14 cellular contexts compared by ENCODE assay signal in genomic region chr1:903305-903704, GRCh38. TPM values are rescaled to one million over a fixed set of nuclear protein-coding genes. Genes with fewer than 3 reads are reported as not detected.
DNase-seq lines count a peak whose midpoint lies in the region; ATAC-seq and TF ChIP-seq lines count a peak whose summit lies in the region.
"Had no signal": no experiment of that assay in that cellular context is flagged by ENCODE, and none has a peak within 500 bp of the region (broad histone marks: within the 10 kb centered on the region; RNA-seq: fewer than 3 reads in every experiment).

No MANE protein-coding gene starts in this region.

- intact Hi-C loops in activated naive CD4-positive, alpha-beta T cell treated with anti-CD3 and anti-CD28 coated beads for 36 hours (cut with micrococcal nuclease): loop anchor here (5.0 kb wide), 1 partner anchor 36 kb away; no protein-coding TSS in a partner anchor
- intact Hi-C loops in esophagus muscularis mucosa (cut with DNase I): loop anchor here (5.0 kb wide), 1 partner anchor 34 kb away; no protein-coding TSS in a partner anchor

- H3K36me3 ChIP-seq in Loucy (ENCODE audit: insufficient read depth, low read length) (no peaks in the 10 kb centered on the region), esophagus muscularis mucosa (no peaks in the 10 kb centered on the region)

- H3F3A ChIP-seq in Loucy (ENCODE audit: low read depth): no peaks in the 10 kb centered on the region

- WGBS in esophagus muscularis mucosa: 99% methylated on average over 10 of the region's 10 CpGs

- H3K27me3 ChIP-seq in Loucy (ENCODE audit: insufficient read depth, low read length, poor library complexity, severe bottlenecking) (no peaks in the 10 kb centered on the region), esophagus muscularis mucosa (peaks cover 0 to 68% (median 0%) of the 10 kb centered on the region in 4 donors)

- peaks cover 24% of the 10 kb centered on the region for H3K4me1 ChIP-seq in Loucy (ENCODE audit: insufficient read depth, low read length, poor library complexity, severe bottlenecking)
- peaks cover 15 to 38% (median 34%) of the 10 kb centered on the region in 4 donors for H3K4me1 ChIP-seq in esophagus muscularis mucosa

- H3K9me2 ChIP-seq in Loucy (replicated peaks; ENCODE audit: low read depth, low read length): no peaks in the 10 kb centered on the region

- peaks cover 8% of the 10 kb centered on the region for H3K79me2 ChIP-seq in Loucy (ENCODE audit: insufficient read depth, low read length)

- TF ChIP-seq EP300 in esophagus muscularis mucosa (IDR thresholded peaks at IDR 0.05): no peak

- H3K4me3 ChIP-seq in Loucy (ENCODE audit: low read length, poor library complexity, severe bottlenecking) (peak overlapping the region; percentile 53), esophagus muscularis mucosa (no peak overlapping the region)

- DNase-seq in activated naive CD4-positive, alpha-beta T cell treated with anti-CD3 and anti-CD28 coated beads for 36 hours: no peak
- DNase-seq in activated naive CD4-positive, alpha-beta T cell treated with anti-CD3 and anti-CD28 coated beads, Interleukin-2, amount 50 U/mL, for 16 hours: no peak
- peak; percentile 86 for DNase-seq in esophagus muscularis mucosa (ENCODE audit: extremely low spot score)
- DNase-seq in stimulated activated effector memory CD8-positive, alpha-beta T cell treated with anti-CD3 and anti-CD28 coated beads, Interleukin-12 subunit alpha, Interleukin-12 subunit beta, amount 100 ng/mL, for 72 hours (ENCODE audit: low spot score in 2 of 2): no peak
- no peak for DNase-seq in NCI-H1417 (lab: John Stamatoyannopoulos, UW)
- no peak for DNase-seq in NCI-H2029 treated with DMSO at 0.1 percent for 48 hours (lab: John Stamatoyannopoulos, UW)
- DNase-seq: activated gamma-delta T cell treated with Interleukin-2 at 50 U/mL for 16 hours; DMS153; effector CD8-positive, alpha-beta T cell; NCI-H774; stimulated activated CD4-positive, alpha-beta T cell treated with anti-CD3 and anti-CD28 coated beads, Interleukin-4, amount 100 ng/mL, for 24 hours; trophoblast cell had no signal

- H3K9ac ChIP-seq in Loucy (ENCODE audit: low read depth, low read length, poor library complexity, severe bottlenecking): no peak overlapping the region

- H2AFZ ChIP-seq in Loucy (ENCODE audit: low read length): no peak overlapping the region

- no peak overlapping the region for H3K27ac Mint-ChIP-seq in activated naive CD4-positive, alpha-beta T cell treated with anti-CD3 and anti-CD28 coated beads for 36 hours
- H3K27ac Mint-ChIP-seq in stimulated activated effector memory CD8-positive, alpha-beta T cell treated with anti-CD3 and anti-CD28 coated beads, Interleukin-12 subunit alpha, Interleukin-12 subunit beta, amount 100 ng/mL, for 72 hours: no peak overlapping the region

- H3K4me3 Mint-ChIP-seq in activated naive CD4-positive, alpha-beta T cell treated with anti-CD3 and anti-CD28 coated beads for 36 hours: peak overlapping the region; percentile 46
- peak overlapping the region; percentile 62 for H3K4me3 Mint-ChIP-seq in stimulated activated effector memory CD8-positive, alpha-beta T cell treated with anti-CD3 and anti-CD28 coated beads, Interleukin-12 subunit alpha, Interleukin-12 subunit beta, amount 100 ng/mL, for 72 hours

- H3K27me3 Mint-ChIP-seq in activated naive CD4-positive, alpha-beta T cell treated with anti-CD3 and anti-CD28 coated beads for 36 hours (ENCODE audit: low read depth): peaks cover 44% of the 10 kb centered on the region

- peak overlapping the region; percentile 55 for H3K4me2 ChIP-seq in Loucy (ENCODE audit: low read depth, low read length, poor library complexity, severe bottlenecking)

- CTCF ChIA-PET in activated naive CD4-positive, alpha-beta T cell treated with anti-CD3 and anti-CD28 coated beads for 36 hours (lab: Charles Lee): no interaction called here

- H3K27ac ChIP-seq in esophagus muscularis mucosa (replicated peaks in 1 of 4): no peak overlapping the region

- peaks cover 11% of the 10 kb centered on the region for H3K4me1 Mint-ChIP-seq in activated naive CD4-positive, alpha-beta T cell treated with anti-CD3 and anti-CD28 coated beads for 36 hours (ENCODE audit: low read depth)
- peaks cover 6% of the 10 kb centered on the region for H3K4me1 Mint-ChIP-seq in stimulated activated effector memory CD8-positive, alpha-beta T cell treated with anti-CD3 and anti-CD28 coated beads, Interleukin-12 subunit alpha, Interleukin-12 subunit beta, amount 100 ng/mL, for 72 hours

- TF ChIP-seq CTCF in Loucy (conservative IDR thresholded peaks at IDR 0.05; ENCODE audit: low read length) (no peak), esophagus muscularis mucosa (IDR thresholded peaks at IDR 0.05) (no peak)

- H3K36me3 Mint-ChIP-seq in activated naive CD4-positive, alpha-beta T cell treated with anti-CD3 and anti-CD28 coated beads for 36 hours (ENCODE audit: low read depth): no peaks in the 10 kb centered on the region
- no peaks in the 10 kb centered on the region for H3K36me3 Mint-ChIP-seq in stimulated activated effector memory CD8-positive, alpha-beta T cell treated with anti-CD3 and anti-CD28 coated beads, Interleukin-12 subunit alpha, Interleukin-12 subunit beta, amount 100 ng/mL, for 72 hours

- no peak for TF ChIP-seq POLR2A in esophagus muscularis mucosa (IDR thresholded peaks at IDR 0.05; ENCODE audit: low read depth)

- no peak for ATAC-seq in stimulated activated effector memory CD8-positive, alpha-beta T cell treated with anti-CD3 and anti-CD28 coated beads, Interleukin-12 subunit alpha, Interleukin-12 subunit beta, amount 100 ng/mL, for 72 hours
- no peak for ATAC-seq in HG02678 (IDR thresholded peaks at IDR 0.05; ENCODE audit: unreplicated experiment)

- H3K9me3 Mint-ChIP-seq in activated naive CD4-positive, alpha-beta T cell treated with anti-CD3 and anti-CD28 coated beads for 36 hours: peaks cover 4% of the 10 kb centered on the region
- H3K9me3 Mint-ChIP-seq in stimulated activated effector memory CD8-positive, alpha-beta T cell treated with anti-CD3 and anti-CD28 coated beads, Interleukin-12 subunit alpha, Interleukin-12 subunit beta, amount 100 ng/mL, for 72 hours: no peaks in the 10 kb centered on the region

- H4K20me1 ChIP-seq in Loucy (ENCODE audit: insufficient read depth, low read length, poor library complexity, severe bottlenecking): no peaks in the 10 kb centered on the region

- H3K9me3 ChIP-seq in Loucy (ENCODE audit: insufficient read depth, low read depth, low read length) (no peaks in the 10 kb centered on the region), esophagus muscularis mucosa (no peaks in the 10 kb centered on the region)

RNA-seq across cellular contexts. Expression of gene SAMD11, which starts 20.4 kb away (rescaled TPM):
- total RNA-seq in activated naive CD4-positive, alpha-beta T cell treated with anti-CD3 and anti-CD28 coated beads for 36 hours: not detected
- total RNA-seq in esophagus muscularis mucosa: 10 to 100 TPM in 2 of 4 donors, 1 to 10 TPM in 2; 6.2 to 28.8 (median 13.9) TPM

RNA-seq across cellular contexts. Expression of gene NOC2L, which starts 55.8 kb away (rescaled TPM):
- total RNA-seq in activated naive CD4-positive, alpha-beta T cell treated with anti-CD3 and anti-CD28 coated beads for 36 hours: 100 to 1,000 TPM; 113 to 119 TPM
- total RNA-seq in esophagus muscularis mucosa: 10 to 100 TPM; 35.3 to 54.1 (median 47.5) TPM

RNA-seq across cellular contexts. Expression of gene KLHL17, which starts 57.1 kb away (rescaled TPM):
- 10 to 100 TPM; 19.4 to 20.2 TPM for total RNA-seq in activated naive CD4-positive, alpha-beta T cell treated with anti-CD3 and anti-CD28 coated beads for 36 hours
- 10 to 100 TPM in 1 of 4 donors, 1 to 10 TPM in 3; 3.7 to 10.8 (median 6.2) TPM for total RNA-seq in esophagus muscularis mucosa

Comparison
In these comparisons a context has a peak if more than half of its experiments do, and no peak if none do; other contexts are left out.
1. RNA of gene SAMD11, which starts 20.4 kb away (total RNA-seq): 6.2 to 28.8 TPM in esophagus muscularis mucosa; not detected in activated naive CD4-positive, alpha-beta T cell treated with anti-CD3 and anti-CD28 coated beads for 36 hours; every median in the first group is over 4 times any median in the second.